In the genomic region with DNA sequence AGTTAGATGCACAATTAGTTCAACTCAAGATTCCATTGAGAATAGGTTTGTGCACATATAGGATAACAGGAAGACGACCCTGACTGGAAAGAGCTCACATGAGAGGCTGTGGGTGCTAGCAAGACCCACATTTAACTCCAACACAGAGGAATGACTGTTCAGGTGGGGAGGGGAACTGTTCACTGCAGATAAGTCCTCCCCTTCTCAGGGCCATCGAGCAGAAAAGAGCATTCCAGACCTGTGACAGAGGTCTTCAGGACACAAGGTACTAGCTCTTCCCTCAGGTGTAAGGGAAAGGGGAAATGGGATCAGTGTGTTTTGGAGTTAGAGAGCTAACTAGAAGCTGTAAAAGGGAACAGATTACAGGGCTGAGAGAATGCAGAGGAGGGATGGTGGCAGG, we compare ENCODE assay signal across 27 cellular contexts. TPM values are rescaled to one million over a fixed set of nuclear protein-coding genes. Genes with fewer than 3 reads are reported as not detected.
"Had no signal": no experiment of that assay in that cellular context is flagged by ENCODE, and none has a peak within 500 bp of the region (broad histone marks: within the 10 kb centered on the region; RNA-seq: fewer than 3 reads in every experiment).

No MANE protein-coding gene starts in this region.

- DNase-seq: glutamatergic neuron; heart left ventricle; hypothalamus; immature natural killer cell; kidney; left ventricle myocardium inferior; midbrain; mucosa of descending colon; naive thymus-derived CD4-positive, alpha-beta T cell; occipital lobe; right lobe of liver; stimulated activated CD4-positive, alpha-beta T cell treated with anti-CD3 and anti-CD28 coated beads, Interleukin-1b, Interleukin-23, amount 100 ng/mL, for 48 hours; stimulated activated CD4-positive, alpha-beta T cell treated with anti-CD3 and anti-CD28 coated beads, Interleukin-2, amount 100 ng/mL, for 48 hours; stimulated activated CD4-positive, alpha-beta T cell treated with anti-CD3 and anti-CD28 coated beads, Interleukin-4, amount 100 ng/mL, for 4 hours; stimulated activated CD8-positive, alpha-beta memory T cell treated with anti-CD3 and anti-CD28 coated beads, Interleukin-4, amount 100 ng/mL, for 48 hours; stimulated activated naive CD4-positive, alpha-beta T cell treated with Interleukin-2 at 50 U/mL for 16 hours; stimulated activated naive CD8-positive, alpha-beta T cell treated with anti-CD3 and anti-CD28 coated beads, Interleukin-15, amount 100 ng/mL, for 72 hours; testis; thyroid gland; transverse colon; upper lobe of left lung had no signal

- H3K9ac ChIP-seq: parathyroid adenoma had no signal

- H3K4me1 Mint-ChIP-seq: immature natural killer cell; memory B cell; naive thymus-derived CD4-positive, alpha-beta T cell; stimulated activated memory B cell treated with anti-CD40 and anti-IgM and Interleukin-4, amounts not matched to agents 10 μg/mL and 1 μg/mL and 100 μg/mL, for 72 hours; stimulated activated naive CD8-positive, alpha-beta T cell treated with anti-CD3 and anti-CD28 coated beads, Interleukin-15, amount 100 ng/mL, for 72 hours had no signal

- H3K4me3 ChIP-seq: heart left ventricle, left ventricle myocardium inferior, mucosa of descending colon, right atrium auricular region, right lobe of liver, smooth muscle cell, testis, thyroid gland, transverse colon, upper lobe of left lung had no signal

- ATAC-seq: heart left ventricle; mucosa of descending colon; naive thymus-derived CD4-positive, alpha-beta T cell; right lobe of liver; stimulated activated memory B cell treated with anti-CD40 and anti-IgM and Interleukin-4, amounts not matched to agents 10 μg/mL and 1 μg/mL and 100 μg/mL, for 72 hours; stimulated activated naive CD8-positive, alpha-beta T cell treated with anti-CD3 and anti-CD28 coated beads, Interleukin-15, amount 100 ng/mL, for 72 hours had no signal

- H3K36me3 Mint-ChIP-seq: immature natural killer cell; memory B cell; stimulated activated memory B cell treated with anti-CD40 and anti-IgM and Interleukin-4, amounts not matched to agents 10 μg/mL and 1 μg/mL and 100 μg/mL, for 72 hours had no signal

- H3K27ac Mint-ChIP-seq: immature natural killer cell; memory B cell; naive thymus-derived CD4-positive, alpha-beta T cell; stimulated activated memory B cell treated with anti-CD40 and anti-IgM and Interleukin-4, amounts not matched to agents 10 μg/mL and 1 μg/mL and 100 μg/mL, for 72 hours; stimulated activated naive CD8-positive, alpha-beta T cell treated with anti-CD3 and anti-CD28 coated beads, Interleukin-15, amount 100 ng/mL, for 72 hours had no signal

- H3K9me3 ChIP-seq: heart left ventricle, left ventricle myocardium inferior, mucosa of descending colon, right atrium auricular region, right lobe of liver, testis, thyroid gland, transverse colon, upper lobe of left lung had no signal

- H3K27me3 ChIP-seq: right atrium auricular region, right lobe of liver, testis, thyroid gland, upper lobe of left lung had no signal

- H3K9me3 Mint-ChIP-seq: immature natural killer cell; memory B cell; naive thymus-derived CD4-positive, alpha-beta T cell; stimulated activated memory B cell treated with anti-CD40 and anti-IgM and Interleukin-4, amounts not matched to agents 10 μg/mL and 1 μg/mL and 100 μg/mL, for 72 hours; stimulated activated naive CD8-positive, alpha-beta T cell treated with anti-CD3 and anti-CD28 coated beads, Interleukin-15, amount 100 ng/mL, for 72 hours had no signal

- H3K4me1 ChIP-seq: heart left ventricle, left ventricle myocardium inferior, parathyroid adenoma, right atrium auricular region, right lobe of liver, testis, thyroid gland, transverse colon, upper lobe of left lung had no signal

- H3K4me3 Mint-ChIP-seq: immature natural killer cell; memory B cell; naive thymus-derived CD4-positive, alpha-beta T cell; stimulated activated memory B cell treated with anti-CD40 and anti-IgM and Interleukin-4, amounts not matched to agents 10 μg/mL and 1 μg/mL and 100 μg/mL, for 72 hours; stimulated activated naive CD8-positive, alpha-beta T cell treated with anti-CD3 and anti-CD28 coated beads, Interleukin-15, amount 100 ng/mL, for 72 hours had no signal

- H3K27ac ChIP-seq: heart left ventricle, left ventricle myocardium inferior, parathyroid adenoma, right atrium auricular region, right lobe of liver, testis, thyroid gland, upper lobe of left lung had no signal

- H3K36me3 ChIP-seq: heart left ventricle, left ventricle myocardium inferior, right atrium auricular region, right lobe of liver, thyroid gland, transverse colon, upper lobe of left lung had no signal

RNA-seq across cellular contexts. Expression of a gene that starts 8.7 kb away (rescaled TPM):
- total RNA-seq: osteocyte had no signal
